Comparison of ENCODE assay signal across 28 cellular contexts in the genomic region with DNA sequence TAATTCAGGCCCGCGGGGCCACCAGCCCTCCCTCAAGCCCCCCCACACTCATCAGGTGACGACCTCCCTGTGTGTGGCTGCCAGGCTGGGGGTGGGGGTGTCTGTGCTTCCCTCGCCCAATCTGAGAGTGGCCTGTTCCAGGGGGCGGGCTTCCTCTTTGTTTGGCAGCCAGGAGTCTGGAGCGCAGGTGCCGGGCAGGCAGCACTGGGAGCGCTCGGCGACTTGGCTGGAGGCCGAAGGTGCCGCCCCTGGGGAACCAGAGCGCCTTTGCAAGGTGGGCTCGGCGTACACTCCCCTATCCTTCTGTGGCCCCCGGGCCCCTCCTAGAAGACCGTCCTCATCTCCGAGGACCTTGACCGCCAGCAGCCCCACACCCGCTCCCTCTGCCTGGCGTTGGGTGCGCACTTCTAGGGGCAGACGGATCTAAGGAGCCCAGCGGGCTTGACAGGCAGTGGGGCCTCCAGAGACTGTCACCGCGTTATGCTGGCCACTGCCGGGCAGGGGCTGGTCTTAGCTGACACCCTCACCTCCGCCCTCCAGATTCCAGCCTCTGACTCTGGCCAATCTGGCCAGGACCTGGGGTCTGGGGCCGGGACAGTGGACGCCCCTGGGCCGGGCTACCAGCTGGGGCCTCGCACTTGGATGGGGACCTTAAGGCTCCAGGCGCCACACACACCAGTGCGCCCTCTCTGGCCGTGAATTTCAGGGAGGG. TPM values are rescaled to one million over a fixed set of nuclear protein-coding genes. Genes with fewer than 3 reads are reported as not detected.
DNase-seq lines count a peak whose midpoint lies in the region; ATAC-seq and TF ChIP-seq lines count a peak whose summit lies in the region.
"Had no signal": no experiment of that assay in that cellular context is flagged by ENCODE, and none has a peak within 500 bp of the region (broad histone marks: within the 10 kb centered on the region; RNA-seq: fewer than 3 reads in every experiment).

No MANE protein-coding gene starts in this region.

- no peaks in the 10 kb centered on the region for H3K9me2 ChIP-seq in MM.1S (replicated peaks; ENCODE audit: insufficient read depth, low read length)

- H3K27ac ChIP-seq in heart right ventricle, result no peak overlapping the region
- H3K27ac ChIP-seq in ascending aorta, result no peak overlapping the region
- H3K27ac ChIP-seq in thyroid gland, result peak overlapping the region; percentile 74 to 86 (median 79)
- H3K27ac ChIP-seq in MM.1S (ENCODE audit: low read length), result no peak overlapping the region
- H3K27ac ChIP-seq: epithelial cell of prostate, Peyer's patch, skin epidermis, vagina had no signal

- ATAC-seq in heart right ventricle (peak in 1 of 8 donors; percentile 82), Right ventricle myocardium inferior (no peak), HG03159 (IDR thresholded peaks at IDR 0.05; ENCODE audit: unreplicated experiment) (no peak)
- ATAC-seq: activated CD8-positive, alpha-beta T cell treated with anti-CD3 and anti-CD28 coated beads for 36 hours; naive thymus-derived CD8-positive, alpha-beta T cell had no signal

- TF ChIP-seq POLR2A in thyroid gland (IDR thresholded peaks at IDR 0.05), result peak; percentile 49 to 84

- H3K36me3 ChIP-seq in heart right ventricle (no peaks in the 10 kb centered on the region), ascending aorta (no peaks in the 10 kb centered on the region), thyroid gland (no peaks in the 10 kb centered on the region), MM.1S (replicated peaks; ENCODE audit: insufficient read depth, low read length) (no peaks in the 10 kb centered on the region)
- H3K36me3 ChIP-seq: BE2C, Peyer's patch, vagina had no signal

- 1 to 2% methylated on average over 34 to 35 of the region's 35 CpGs for WGBS in heart right ventricle, 2 donors
- 3% methylated on average over 6 to 14 of the region's 35 CpGs for WGBS in thyroid gland, 2 donors

- DNase-seq in heart right ventricle (no peak), Right ventricle myocardium inferior (ENCODE audit: missing footprints) (no peak), ascending aorta (ENCODE audit: low spot score in 2 of 2) (no peak), left kidney (ENCODE audit: low read depth, low spot score) (peak; percentile 35), thyroid gland (peak; percentile 94 to 97), AML-193 (lab: John Stamatoyannopoulos, UW) (no peak), MM.1S (no peak)
- DNase-seq: activated CD8-positive, alpha-beta memory T cell treated with anti-CD3 and anti-CD28 coated beads, Interleukin-2, amount 50 U/mL, for 48 hours; activated CD8-positive, alpha-beta T cell treated with anti-CD3 and anti-CD28 coated beads for 36 hours; activated naive CD4-positive, alpha-beta T cell treated with anti-CD3 and anti-CD28 coated beads, Interleukin-2, amount 50 U/mL, for 16 hours; BE2C; DMS153; effector CD8-positive, alpha-beta T cell; glutamatergic neuron; HFFc6; naive thymus-derived CD8-positive, alpha-beta T cell; NCI-H1436; NCI-H446; NCI-H748 treated with DMSO at 0.1 percent for 48 hours; Peyer's patch; stimulated activated naive CD4-positive, alpha-beta T cell treated with Interleukin-2 at 50 U/mL for 16 hours; SW 1271 had no signal

- H3K4me2 ChIP-seq in MM.1S (ENCODE audit: low read depth, low read length), result no peak overlapping the region

- peak overlapping the region in 7 of 10 donors; percentile 3 to 49 (median 17) for H3K4me3 ChIP-seq in heart right ventricle
- H3K4me3 ChIP-seq in ascending aorta, result peak overlapping the region; percentile 16 to 56
- H3K4me3 ChIP-seq in thyroid gland (replicated peaks in 1 of 3), result peak overlapping the region; percentile 15 to 38 (median 28)
- H3K4me3 ChIP-seq in MM.1S (ENCODE audit: low read length), result no peak overlapping the region
- H3K4me3 ChIP-seq: Peyer's patch had no signal

- H3F3A ChIP-seq in MM.1S (ENCODE audit: insufficient read depth, low read length), result no peaks in the 10 kb centered on the region

- peaks cover 0 to 30% (median 19%) of the 10 kb centered on the region in 7 donors for H3K27me3 ChIP-seq in heart right ventricle
- no peaks in the 10 kb centered on the region for H3K27me3 ChIP-seq in ascending aorta
- no peaks in the 10 kb centered on the region for H3K27me3 ChIP-seq in thyroid gland
- H3K27me3 ChIP-seq in MM.1S (replicated peaks; ENCODE audit: insufficient read depth, low read length), result no peaks in the 10 kb centered on the region
- H3K27me3 ChIP-seq: BE2C, Peyer's patch, vagina had no signal

- TF ChIP-seq CTCF in heart right ventricle (IDR thresholded peaks at IDR 0.05) (no peak), ascending aorta (IDR thresholded peaks at IDR 0.05) (peak in 1 of 3 experiments; percentile 11), thyroid gland (IDR thresholded peaks at IDR 0.05) (no peak), MM.1S (IDR thresholded peaks at IDR 0.05; ENCODE audit: low read length) (no peak)

- H3K9ac ChIP-seq in MM.1S (ENCODE audit: low read length), result no peak overlapping the region

- H3K4me1 ChIP-seq in heart right ventricle, result peaks cover 0 to 4% (median 0%) of the 10 kb centered on the region in 9 donors
- H3K4me1 ChIP-seq in ascending aorta, result no peaks in the 10 kb centered on the region
- H3K4me1 ChIP-seq in thyroid gland, result no peaks in the 10 kb centered on the region
- no peaks in the 10 kb centered on the region for H3K4me1 ChIP-seq in MM.1S (ENCODE audit: low read length)
- H3K4me1 ChIP-seq: BE2C, Peyer's patch, vagina had no signal

- intact Hi-C loops in heart right ventricle (cut with DNase I), result no loop called here
- intact Hi-C loops in Right ventricle myocardium inferior (cut with DNase I), result no loop called here
- intact Hi-C loops in ascending aorta (cut with DNase I), result no loop called here
- intact Hi-C loops in thyroid gland (cut with DNase I), result no loop called here

- no peak overlapping the region for H2AFZ ChIP-seq in MM.1S (ENCODE audit: low read length)

- no peaks in the 10 kb centered on the region for H3K79me2 ChIP-seq in MM.1S (ENCODE audit: low read length)

- H4K20me1 ChIP-seq in MM.1S (ENCODE audit: insufficient read depth, low read length), result no peaks in the 10 kb centered on the region

- H3K9me3 ChIP-seq in heart right ventricle (peaks cover 0 to 86% (median 0%) of the 10 kb centered on the region in 11 donors), ascending aorta (peaks cover 9 to 34% of the 10 kb centered on the region in 2 donors), thyroid gland (no peaks in the 10 kb centered on the region), MM.1S (replicated peaks; ENCODE audit: insufficient read depth, low read length) (no peaks in the 10 kb centered on the region)
- H3K9me3 ChIP-seq: BE2C, vagina had no signal

RNA-seq across cellular contexts. Expression of a gene that starts 5.6 kb away (rescaled TPM):
- total RNA-seq in heart right ventricle, result 1 to 10 TPM in 5 of 10 donors, under 1 TPM in 1, not detected in 4; 0.85 to 3.7 (median 1.8) TPM
- under 1 TPM; 0.88 to 0.99 TPM for polyA plus RNA-seq in heart right ventricle
- total RNA-seq in Right ventricle myocardium inferior, result not detected
- total RNA-seq in ascending aorta, result 0.96 TPM
- total RNA-seq in thyroid gland, result 10 to 100 TPM in 2 of 4 donors, 1 to 10 TPM in 2; 4.1 to 11.8 (median 7.8) TPM
- total RNA-seq: activated CD8-positive, alpha-beta T cell treated with anti-CD3 and anti-CD28 coated beads for 36 hours; H1; HFFc6; naive thymus-derived CD8-positive, alpha-beta T cell; Peyer's patch; pulmonary artery endothelial cell had no signal
- polyA plus RNA-seq: H1; naive thymus-derived CD8-positive, alpha-beta T cell had no signal

Comparison
In these comparisons a context has a peak if more than half of its experiments do, and no peak if none do; other contexts are left out.
1. DNase-seq: peak in left kidney (single experiment) and thyroid gland (2 of 2); none in heart right ventricle (0 of 2), Right ventricle myocardium inferior (single experiment), ascending aorta (0 of 2), AML-193 (0 of 2) and MM.1S (single experiment).
2. H3K27ac ChIP-seq: peak in thyroid gland (3 of 3); none in heart right ventricle (0 of 10), ascending aorta (0 of 2) and MM.1S (single experiment).